1 cellular context compared by ENCODE assay signal in the genomic region with DNA sequence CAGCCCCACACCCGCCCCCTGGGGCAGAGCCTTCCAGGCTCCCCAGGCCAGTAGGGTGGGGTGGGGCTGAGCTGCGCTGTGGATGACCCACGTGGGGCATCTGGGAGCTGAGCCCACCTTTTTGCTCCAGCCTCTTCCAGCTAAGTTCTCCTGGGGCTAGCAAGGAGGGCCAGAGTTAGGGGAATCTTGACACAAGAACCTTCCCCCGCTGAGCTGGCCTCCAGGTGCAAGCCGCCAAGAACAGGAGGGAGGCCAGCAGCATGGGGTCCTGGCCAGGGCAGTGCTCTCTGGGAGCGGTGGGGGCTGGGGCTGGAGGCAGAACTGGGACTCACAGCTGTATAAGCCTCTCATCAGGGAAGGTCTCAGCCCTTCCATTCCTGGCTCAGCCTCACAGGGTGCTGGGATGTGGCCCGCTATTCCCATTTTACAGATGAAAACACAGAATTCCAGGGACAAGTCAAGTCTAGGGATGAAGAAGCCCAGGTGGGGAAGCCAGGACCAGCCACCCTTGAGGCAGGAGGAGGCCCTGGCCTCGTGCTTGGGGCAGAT.
TF ChIP-seq lines count a peak whose summit lies in the region.

No MANE protein-coding gene starts in this region.

TF ChIP-seq in IMR-90, 13 proteins besides CTCF, POLR2A, EP300 and RAD21:
- no peak for TF ChIP-seq CHD1 (IDR thresholded peaks at IDR 0.05; ENCODE audit: low read depth, low read length)
- no peak for TF ChIP-seq FOS (IDR thresholded peaks at IDR 0.05; ENCODE audit: low read depth, low read length)
- TF ChIP-seq MXI1 (IDR thresholded peaks at IDR 0.05; ENCODE audit: borderline replicate concordance, low read depth, low read length), result no peak
- no peak for TF ChIP-seq RFX5 (IDR thresholded peaks at IDR 0.05; ENCODE audit: low read depth, low read length)
- TF ChIP-seq, protein P1, sequence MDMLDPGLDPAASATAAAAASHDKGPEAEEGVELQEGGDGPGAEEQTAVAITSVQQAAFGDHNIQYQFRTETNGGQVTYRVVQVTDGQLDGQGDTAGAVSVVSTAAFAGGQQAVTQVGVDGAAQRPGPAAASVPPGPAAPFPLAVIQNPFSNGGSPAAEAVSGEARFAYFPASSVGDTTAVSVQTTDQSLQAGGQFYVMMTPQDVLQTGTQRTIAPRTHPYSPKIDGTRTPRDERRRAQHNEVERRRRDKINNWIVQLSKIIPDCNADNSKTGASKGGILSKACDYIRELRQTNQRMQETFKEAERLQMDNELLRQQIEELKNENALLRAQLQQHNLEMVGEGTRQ (IDR thresholded peaks at IDR 0.05; ENCODE audit: low read depth, low read length), result no peak
- no peak for TF ChIP-seq MAZ (IDR thresholded peaks at IDR 0.05; ENCODE audit: borderline replicate concordance, low read depth, low read length)
- TF ChIP-seq MAFK (IDR thresholded peaks at IDR 0.05; ENCODE audit: low read depth, low read length), result no peak
